ENCODE assay signal across 17 cellular contexts in the genomic region with DNA sequence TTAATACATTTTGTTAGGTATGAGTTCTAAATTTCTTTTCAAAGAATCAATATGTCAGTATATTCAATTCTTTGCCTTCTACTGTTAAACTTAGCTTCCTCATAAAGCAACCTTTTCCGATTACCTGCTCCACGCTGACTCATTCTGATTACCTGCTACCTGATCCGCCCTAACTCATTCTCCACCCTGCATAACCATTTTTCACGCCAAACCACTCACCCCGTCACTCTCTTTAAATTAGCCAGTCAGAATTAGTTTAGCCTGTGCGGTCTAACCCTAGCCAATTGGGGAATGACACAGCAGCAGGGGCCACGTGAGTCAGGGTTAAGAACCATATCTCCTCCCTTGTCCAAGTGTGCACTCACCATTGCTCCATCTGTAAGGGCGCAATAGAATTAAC.
A peak's percentile ranks its signal among the peaks of the same experiment; 100 is the strongest.
DNase-seq lines count a peak whose midpoint lies in the region; ATAC-seq and TF ChIP-seq lines count a peak whose summit lies in the region.
"Had no signal": no experiment of that assay in that cellular context is flagged by ENCODE, and none has a peak within 500 bp of the region (broad histone marks: within the 10 kb centered on the region; RNA-seq: fewer than 3 reads in every experiment).

No MANE protein-coding gene starts in this region.

- H3K36me3 ChIP-seq in neural progenitor cell (no peaks in the 10 kb centered on the region), osteoblast (ENCODE audit: insufficient read depth, low read length) (no peaks in the 10 kb centered on the region)
- H3K36me3 ChIP-seq: BE2C, HAP-1 had no signal

- POLR2A ChIA-PET in WTC11 (lab: Charles Lee): no interaction called here

- H2BK20ac ChIP-seq in H9 (ENCODE audit: low read depth, low read length, poor library complexity, severe bottlenecking): no peak overlapping the region

- no peak overlapping the region for H2BK12ac ChIP-seq in H9 (ENCODE audit: insufficient read length, low read depth, low read length)

- H3K4me1 Mint-ChIP-seq in H9 (peaks cover 53 to 54% of the 10 kb centered on the region in 2 experiments), WTC11 (peaks cover 75% of the 10 kb centered on the region), endothelial cell (ENCODE audit: unreplicated experiment) (peaks cover 42% of the 10 kb centered on the region), neural progenitor cell (peaks cover 12% of the 10 kb centered on the region)
- H3K4me1 Mint-ChIP-seq: CD8-positive, alpha-beta memory T cell had no signal

- no peak overlapping the region for H3T11ph ChIP-seq in H9 (ENCODE audit: low read length)

- H3K4ac ChIP-seq in H9 (ENCODE audit: low read depth, low read length): no peak overlapping the region

- no peaks in the 10 kb centered on the region for H3K27me3 Mint-ChIP-seq in H9 (ENCODE audit: low read depth)
- no peaks in the 10 kb centered on the region for H3K27me3 Mint-ChIP-seq in WTC11 (ENCODE audit: low read depth)
- H3K27me3 Mint-ChIP-seq in endothelial cell (ENCODE audit: unreplicated experiment): peaks cover 3% of the 10 kb centered on the region
- peaks cover 6% of the 10 kb centered on the region for H3K27me3 Mint-ChIP-seq in neural progenitor cell (ENCODE audit: insufficient read depth, low read depth)

- no peak overlapping the region for H2AK5ac ChIP-seq in H9 (ENCODE audit: insufficient read length, low read length)

- H3K4me3 ChIP-seq in neural progenitor cell (no peak overlapping the region), osteoblast (ENCODE audit: insufficient read depth, low read length) (no peak overlapping the region)
- H3K4me3 ChIP-seq: HAP-1 had no signal

- H4K91ac ChIP-seq in H9 (ENCODE audit: insufficient read length, low read depth, low read length): no peak overlapping the region

- H2BK120ac ChIP-seq in H9 (ENCODE audit: low read depth, low read length, poor library complexity, severe bottlenecking): peak overlapping the region; percentile 23

- H4K20me1 ChIP-seq in H9 (ENCODE audit: control insufficient read depth, insufficient read depth, insufficient read length): no peaks in the 10 kb centered on the region
- H4K20me1 ChIP-seq in neural progenitor cell (ENCODE audit: low read depth): no peaks in the 10 kb centered on the region
- no peaks in the 10 kb centered on the region for H4K20me1 ChIP-seq in osteoblast (ENCODE audit: insufficient read depth, low read length)

- CTCF ChIA-PET in WTC11 (lab: Charles Lee): interaction anchor here (1.0 to 1.6 kb wide), 2 partner anchors 8 to 14 kb away, joined by 3 to 5 read pairs; no protein-coding TSS in a partner anchor

- ATAC-seq in WTC11 (no peak), HG03469 (IDR thresholded peaks at IDR 0.05; ENCODE audit: unreplicated experiment) (no peak), GM21390 (IDR thresholded peaks at IDR 0.05; ENCODE audit: unreplicated experiment) (no peak)

- no peaks in the 10 kb centered on the region for H3K27me3 ChIP-seq in H9 (ENCODE audit: insufficient read depth, low read length)
- no peaks in the 10 kb centered on the region for H3K27me3 ChIP-seq in neural progenitor cell
- H3K27me3 ChIP-seq in osteoblast (ENCODE audit: insufficient read depth, low read length): no peaks in the 10 kb centered on the region
- H3K27me3 ChIP-seq: BE2C had no signal

- H3K4me1 ChIP-seq in H9 (ENCODE audit: insufficient read depth, low read length) (peaks cover 8% of the 10 kb centered on the region; the same call in 1 of the 2 replicates), neural progenitor cell (peaks cover 14% of the 10 kb centered on the region), osteoblast (ENCODE audit: insufficient read depth, low read length) (peaks cover 9% of the 10 kb centered on the region)
- H3K4me1 ChIP-seq: Caco-2, HAP-1 had no signal

- no peak overlapping the region for H3K4me2 ChIP-seq in H9 (ENCODE audit: insufficient read depth, insufficient read length, low read length)
- H3K4me2 ChIP-seq in neural progenitor cell: peak overlapping the region; percentile 58
- H3K4me2 ChIP-seq in osteoblast (ENCODE audit: insufficient read depth, low read length): no peak overlapping the region
- H3K4me2 ChIP-seq: KMS-11 had no signal

- DNase-seq in H9: no peak
- DNase-seq in WTC11 (ENCODE audit: low spot score): no peak
- no peak for DNase-seq in endothelial cell (ENCODE audit: low spot score)
- no peak for DNase-seq in neural progenitor cell (ENCODE audit: low spot score)
- DNase-seq in osteoblast (ENCODE audit: insufficient read length, low spot score, missing footprints): no peak
- DNase-seq: ACHN; BE2C; C1 segment of cervical spinal cord; Caco-2; CD4-positive, CD25-positive, alpha-beta regulatory T cell; CD8-positive, alpha-beta memory T cell; GOT3 had no signal

- peaks cover 22% of the 10 kb centered on the region for H3F3A ChIP-seq in neural progenitor cell (ENCODE audit: low read depth)

- H3K9me3 ChIP-seq in H9 (ENCODE audit: control insufficient read depth, low read depth, low read length) (no peaks in the 10 kb centered on the region), neural progenitor cell (ENCODE audit: low read depth) (no peaks in the 10 kb centered on the region), osteoblast (ENCODE audit: low read depth, low read length) (no peaks in the 10 kb centered on the region)
- H3K9me3 ChIP-seq: BE2C, Caco-2, HAP-1 had no signal

- WGBS in H9 (ENCODE audit: extremely low coverage, insufficient read length, low lambda C conversion rate): no CpG with 5 or more reads among the region's 8 CpGs

- no peak overlapping the region for H2AFZ ChIP-seq in H9 (ENCODE audit: low read length)
- H2AFZ ChIP-seq in neural progenitor cell (replicated peaks): peak overlapping the region; percentile 97
- H2AFZ ChIP-seq in osteoblast (ENCODE audit: low read length): no peak overlapping the region

- H3K23ac ChIP-seq in H9 (ENCODE audit: insufficient read length, low read depth, low read length): no peak overlapping the region

- no peak overlapping the region for H4K5ac ChIP-seq in H9 (ENCODE audit: insufficient read length, low read depth, low read length)

- no peaks in the 10 kb centered on the region for H3K23me2 ChIP-seq in H9 (ENCODE audit: insufficient read length, low read depth, low read length, poor library complexity, severe bottlenecking)

- H4K8ac ChIP-seq in H9 (replicated peaks; ENCODE audit: insufficient read length, low read depth, low read length): no peak overlapping the region

- H3K9me3 Mint-ChIP-seq in H9 (no peaks in the 10 kb centered on the region; a peak in 1 of 5 replicates), WTC11 (peaks cover 5% of the 10 kb centered on the region; the same call in 1 of the 2 replicates), endothelial cell (ENCODE audit: unreplicated experiment) (no peaks in the 10 kb centered on the region), neural progenitor cell (peaks cover 2% of the 10 kb centered on the region)

- peak overlapping the region; percentile 39 for H3K9ac ChIP-seq in H9 (ENCODE audit: extremely low read depth, insufficient read length, low read length)
- no peak overlapping the region for H3K9ac ChIP-seq in neural progenitor cell
- H3K9ac ChIP-seq: KMS-11 had no signal

- no peak overlapping the region for H2BK15ac ChIP-seq in H9 (ENCODE audit: low read depth, low read length)

- H3K27ac Mint-ChIP-seq in H9 (peak overlapping the region; percentile 29 to 90 (median 87)), WTC11 (peak overlapping the region; percentile 98), endothelial cell (ENCODE audit: unreplicated experiment) (peak overlapping the region; percentile 79), neural progenitor cell (no peak overlapping the region)
- H3K27ac Mint-ChIP-seq: CD8-positive, alpha-beta memory T cell had no signal

- no peak for TF ChIP-seq CTCF in H9 (conservative IDR thresholded peaks at IDR 0.05)
- no peak for TF ChIP-seq CTCF in WTC11 (IDR thresholded peaks at IDR 0.05)
- no peak for TF ChIP-seq CTCF in endothelial cell (IDR thresholded peaks at IDR 0.05; ENCODE audit: unreplicated experiment)
- no peak for TF ChIP-seq CTCF in neural progenitor cell (IDR thresholded peaks at IDR 0.05)
- no peak for TF ChIP-seq CTCF in osteoblast (IDR thresholded peaks at IDR 0.05; ENCODE audit: extremely low read depth, low read depth, low read length)

- H2BK5ac ChIP-seq in H9 (ENCODE audit: insufficient read length, low read length): no peak overlapping the region

- H3K18ac ChIP-seq in H9 (ENCODE audit: insufficient read length, low read depth, low read length): no peak overlapping the region

- H3K36me3 Mint-ChIP-seq in H9 (ENCODE audit: insufficient read depth in 1 of 3, low read depth in 3 of 3) (peaks cover 0 to 2% (median 1%) of the 10 kb centered on the region in 3 experiments; a peak in 2 of 7 replicates), WTC11 (no peaks in the 10 kb centered on the region), endothelial cell (ENCODE audit: low read depth, unreplicated experiment) (no peaks in the 10 kb centered on the region), neural progenitor cell (no peaks in the 10 kb centered on the region)
- H3K36me3 Mint-ChIP-seq: CD4-positive, CD25-positive, alpha-beta regulatory T cell; CD8-positive, alpha-beta memory T cell had no signal

- H3K79me1 ChIP-seq in H9 (ENCODE audit: insufficient read depth, low read depth, low read length, poor library complexity, severe bottlenecking): no peaks in the 10 kb centered on the region

- H3K4me3 Mint-ChIP-seq in H9: peak overlapping the region in 1 of 2 experiments; percentile 13; a peak in 1 of 5 replicates
- peak overlapping the region; percentile 3; the same call in 1 of the 2 replicates for H3K4me3 Mint-ChIP-seq in WTC11
- H3K4me3 Mint-ChIP-seq in endothelial cell (ENCODE audit: unreplicated experiment): no peak overlapping the region
- H3K4me3 Mint-ChIP-seq in neural progenitor cell: no peak overlapping the region
- H3K4me3 Mint-ChIP-seq: CD4-positive, CD25-positive, alpha-beta regulatory T cell; CD8-positive, alpha-beta memory T cell had no signal

- H3K56ac ChIP-seq in H9 (ENCODE audit: insufficient read length, low read depth, low read length): no peak overlapping the region

- H3K79me2 ChIP-seq in H9 (ENCODE audit: insufficient read depth, low read length) (no peaks in the 10 kb centered on the region), neural progenitor cell (ENCODE audit: low read depth) (no peaks in the 10 kb centered on the region), osteoblast (ENCODE audit: insufficient read depth, low read length) (no peaks in the 10 kb centered on the region)

- H3K27ac ChIP-seq in H9 (ENCODE audit: insufficient read length, low read depth, low read length): peak overlapping the region; percentile 83
- H3K27ac ChIP-seq in neural progenitor cell: no peak overlapping the region
- H3K27ac ChIP-seq in osteoblast (ENCODE audit: low read depth, low read length): no peak overlapping the region
- H3K27ac ChIP-seq: HL-60, KMS-11 had no signal

- H3K14ac ChIP-seq in H9 (ENCODE audit: insufficient read depth, low read length): no peak overlapping the region

TF ChIP-seq in WTC11, 78 proteins besides CTCF, POLR2A, EP300 and RAD21 (continues in another document):
- TF ChIP-seq ATF1 (CRISPR knock-in tag; IDR thresholded peaks at IDR 0.05) (no peak), NFE2L1 (CRISPR knock-in tag; IDR thresholded peaks at IDR 0.05) (peak; percentile 74; the same call in 1 of the 2 replicates)
